17 cellular contexts compared by ENCODE assay signal in genomic region chr6:134468633-134469032, GRCh38.
DNase-seq lines count a peak whose midpoint lies in the region; TF ChIP-seq lines count a peak whose summit lies in the region.
"Had no signal": no experiment of that assay in that cellular context is flagged by ENCODE, and none has a peak within 500 bp of the region (broad histone marks: within the 10 kb centered on the region; RNA-seq: fewer than 3 reads in every experiment).

No MANE protein-coding gene starts in this region.

- H3K36me3 ChIP-seq in skeletal muscle satellite cell (ENCODE audit: insufficient read depth, low read length) (no peaks in the 10 kb centered on the region), WERI-Rb-1 (no peaks in the 10 kb centered on the region)
- H3K36me3 ChIP-seq: right atrium auricular region, tibial nerve had no signal

- H3K27me3 ChIP-seq in skeletal muscle satellite cell (ENCODE audit: control insufficient read depth, insufficient read depth, low read length): no peaks in the 10 kb centered on the region
- H3K27me3 ChIP-seq in WERI-Rb-1 (ENCODE audit: insufficient read depth, low read depth, severe bottlenecking): no peaks in the 10 kb centered on the region
- H3K27me3 ChIP-seq: right atrium auricular region, tibial nerve had no signal

- DNase-seq in NCI-H1105 treated with DMSO at 0.1 percent for 48 hours (lab: John Stamatoyannopoulos, UW) (peak; percentile 17), NCI-H1105 (lab: John Stamatoyannopoulos, UW) (no peak), NCI-H2171 (lab: John Stamatoyannopoulos, UW) (peak; percentile 64), inferior parietal cortex (ENCODE audit: extremely low spot score) (peak; percentile 38), NCI-H1436 treated with DMSO at 0.1 percent for 48 hours (lab: John Stamatoyannopoulos, UW) (no peak), WERI-Rb-1 (no peak)
- DNase-seq in stimulated activated CD4-positive, alpha-beta T cell treated with anti-CD3 and anti-CD28 coated beads, Interleukin-4, amount 100 ng/mL, for 24 hours: no peak
- DNase-seq: activated CD4-positive, alpha-beta T cell treated with anti-CD3 and anti-CD28 coated beads, Interleukin-2, amount 10 ng/mL, durations not matched to agents 7 days and 5 days; activated gamma-delta T cell treated with Interleukin-2 at 50 U/mL for 16 hours; effector CD4-positive, alpha-beta T cell; Kasumi-1; left colon; T-cell had no signal

- peak overlapping the region; percentile 10 for H3K9ac ChIP-seq in skeletal muscle satellite cell (ENCODE audit: low read depth, low read length)

- H3K4me2 ChIP-seq in skeletal muscle satellite cell (ENCODE audit: low read length): peak overlapping the region; percentile 20

- H3K9me3 ChIP-seq in skeletal muscle satellite cell (replicated peaks; ENCODE audit: low read length) (no peaks in the 10 kb centered on the region), WERI-Rb-1 (ENCODE audit: severe bottlenecking) (no peaks in the 10 kb centered on the region)
- H3K9me3 ChIP-seq: right atrium auricular region, tibial nerve had no signal

- H3K4me3 ChIP-seq in skeletal muscle satellite cell (ENCODE audit: low read length): no peak overlapping the region
- no peak overlapping the region for H3K4me3 ChIP-seq in WERI-Rb-1 (ENCODE audit: low read depth, low read length)
- H3K4me3 ChIP-seq: right atrium auricular region, tibial nerve had no signal

- H3K4me1 ChIP-seq in skeletal muscle satellite cell (ENCODE audit: control insufficient read depth, insufficient read depth, low read length): peaks cover 55% of the 10 kb centered on the region
- H3K4me1 ChIP-seq: right atrium auricular region had no signal

- TF ChIP-seq CTCF in WERI-Rb-1 (IDR thresholded peaks at IDR 0.05; ENCODE audit: low read depth, low read length): no peak

- H3K27ac ChIP-seq in WERI-Rb-1: no peak overlapping the region
- H3K27ac ChIP-seq: 22Rv1, right atrium auricular region, tibial nerve had no signal

Comparison
In these comparisons a context has a peak if more than half of its experiments do, and no peak if none do; other contexts are left out.
1. DNase-seq: peak in NCI-H1105 treated with DMSO at 0.1 percent for 48 hours (single experiment), NCI-H2171 (single experiment) and inferior parietal cortex (single experiment); none in NCI-H1105 (single experiment), NCI-H1436 treated with DMSO at 0.1 percent for 48 hours (single experiment), stimulated activated CD4-positive, alpha-beta T cell treated with anti-CD3 and anti-CD28 coated beads, Interleukin-4, amount 100 ng/mL, for 24 hours (single experiment) and WERI-Rb-1 (single experiment).